Comparison of ENCODE assay signal across 1 cellular context in the genomic region with DNA sequence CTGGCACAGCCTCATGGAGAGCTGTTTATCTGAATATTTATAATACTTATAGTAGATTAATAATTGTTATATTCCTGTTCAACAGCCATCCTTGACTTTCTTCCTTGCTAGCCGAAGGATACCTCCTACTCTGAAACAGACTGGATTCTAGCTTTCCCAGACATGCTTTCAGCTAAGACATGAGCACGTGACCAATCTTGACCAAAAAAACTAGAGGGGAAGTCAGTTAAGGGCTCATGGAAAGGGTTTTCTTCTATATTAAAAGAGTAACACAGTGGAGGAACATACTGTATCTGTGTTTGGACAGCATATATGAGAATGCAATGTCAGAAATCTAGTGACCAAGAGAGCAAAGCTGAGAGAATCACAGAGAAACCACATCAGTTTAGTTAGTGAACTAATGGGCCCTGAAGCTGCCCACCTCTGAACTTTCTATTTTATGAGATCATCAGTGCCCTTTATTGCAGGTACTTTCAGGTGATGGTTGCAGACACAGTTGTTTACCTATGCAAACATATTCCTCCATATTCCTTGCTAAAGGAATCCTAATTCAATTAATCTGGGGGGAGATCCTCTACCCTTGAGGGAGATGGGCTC.
TF ChIP-seq lines count a peak whose summit lies in the region.

No MANE protein-coding gene starts in this region.

TF ChIP-seq in GM12878, 131 proteins besides CTCF, POLR2A, EP300 and RAD21 (continued from another document):
- TF ChIP-seq, protein P1, sequence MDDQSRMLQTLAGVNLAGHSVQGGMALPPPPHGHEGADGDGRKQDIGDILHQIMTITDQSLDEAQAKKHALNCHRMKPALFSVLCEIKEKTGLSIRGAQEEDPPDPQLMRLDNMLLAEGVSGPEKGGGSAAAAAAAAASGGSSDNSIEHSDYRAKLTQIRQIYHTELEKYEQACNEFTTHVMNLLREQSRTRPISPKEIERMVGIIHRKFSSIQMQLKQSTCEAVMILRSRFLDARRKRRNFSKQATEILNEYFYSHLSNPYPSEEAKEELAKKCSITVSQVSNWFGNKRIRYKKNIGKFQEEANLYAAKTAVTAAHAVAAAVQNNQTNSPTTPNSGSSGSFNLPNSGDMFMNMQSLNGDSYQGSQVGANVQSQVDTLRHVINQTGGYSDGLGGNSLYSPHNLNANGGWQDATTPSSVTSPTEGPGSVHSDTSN (IDR thresholded peaks at IDR 0.05; ENCODE audit: insufficient replicate concordance, low read depth, low read length) = no peak
- TF ChIP-seq IKZF2 (IDR thresholded peaks at IDR 0.05) (peak; percentile 6; a peak in 2 of 4 replicates), BHLHE40 (IDR thresholded peaks at IDR 0.05; ENCODE audit: borderline replicate concordance in 1 of 2, low read depth in 2 of 2, low read length in 1 of 2) (peak in 1 of 2 experiments; percentile 47; a peak in 1 of 4 replicates), TAF1 (IDR thresholded peaks at IDR 0.05; ENCODE audit: borderline replicate concordance, low read depth, low read length) (no peak), SREBF2 (IDR thresholded peaks at IDR 0.05; ENCODE audit: low read length) (no peak), IKZF1 (conservative IDR thresholded peaks at IDR 0.05) (no peak)
- TF ChIP-seq, protein P2, sequence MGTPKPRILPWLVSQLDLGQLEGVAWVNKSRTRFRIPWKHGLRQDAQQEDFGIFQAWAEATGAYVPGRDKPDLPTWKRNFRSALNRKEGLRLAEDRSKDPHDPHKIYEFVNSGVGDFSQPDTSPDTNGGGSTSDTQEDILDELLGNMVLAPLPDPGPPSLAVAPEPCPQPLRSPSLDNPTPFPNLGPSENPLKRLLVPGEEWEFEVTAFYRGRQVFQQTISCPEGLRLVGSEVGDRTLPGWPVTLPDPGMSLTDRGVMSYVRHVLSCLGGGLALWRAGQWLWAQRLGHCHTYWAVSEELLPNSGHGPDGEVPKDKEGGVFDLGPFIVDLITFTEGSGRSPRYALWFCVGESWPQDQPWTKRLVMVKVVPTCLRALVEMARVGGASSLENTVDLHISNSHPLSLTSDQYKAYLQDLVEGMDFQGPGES (IDR thresholded peaks at IDR 0.05) = no peak
- TF ChIP-seq, protein P3, sequence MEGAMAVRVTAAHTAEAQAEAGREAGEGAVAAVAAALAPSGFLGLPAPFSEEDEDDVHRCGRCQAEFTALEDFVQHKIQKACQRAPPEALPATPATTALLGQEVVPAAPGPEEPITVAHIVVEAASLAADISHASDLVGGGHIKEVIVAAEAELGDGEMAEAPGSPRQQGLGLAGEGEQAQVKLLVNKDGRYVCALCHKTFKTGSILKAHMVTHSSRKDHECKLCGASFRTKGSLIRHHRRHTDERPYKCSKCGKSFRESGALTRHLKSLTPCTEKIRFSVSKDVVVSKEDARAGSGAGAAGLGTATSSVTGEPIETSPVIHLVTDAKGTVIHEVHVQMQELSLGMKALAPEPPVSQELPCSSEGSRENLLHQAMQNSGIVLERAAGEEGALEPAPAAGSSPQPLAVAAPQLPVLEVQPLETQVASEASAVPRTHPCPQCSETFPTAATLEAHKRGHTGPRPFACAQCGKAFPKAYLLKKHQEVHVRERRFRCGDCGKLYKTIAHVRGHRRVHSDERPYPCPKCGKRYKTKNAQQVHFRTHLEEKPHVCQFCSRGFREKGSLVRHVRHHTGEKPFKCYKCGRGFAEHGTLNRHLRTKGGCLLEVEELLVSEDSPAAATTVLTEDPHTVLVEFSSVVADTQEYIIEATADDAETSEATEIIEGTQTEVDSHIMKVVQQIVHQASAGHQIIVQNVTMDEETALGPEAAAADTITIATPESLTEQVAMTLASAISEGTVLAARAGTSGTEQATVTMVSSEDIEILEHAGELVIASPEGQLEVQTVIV (IDR thresholded peaks at IDR 0.05; ENCODE audit: borderline replicate concordance, partially characterized antibody) = no peak
- TF ChIP-seq, protein P4, sequence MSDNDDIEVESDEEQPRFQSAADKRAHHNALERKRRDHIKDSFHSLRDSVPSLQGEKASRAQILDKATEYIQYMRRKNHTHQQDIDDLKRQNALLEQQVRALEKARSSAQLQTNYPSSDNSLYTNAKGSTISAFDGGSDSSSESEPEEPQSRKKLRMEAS (IDR thresholded peaks at IDR 0.05; ENCODE audit: low read depth, low read length) = no peak
